ENCODE assay signal across 19 cellular contexts in the genomic region with DNA sequence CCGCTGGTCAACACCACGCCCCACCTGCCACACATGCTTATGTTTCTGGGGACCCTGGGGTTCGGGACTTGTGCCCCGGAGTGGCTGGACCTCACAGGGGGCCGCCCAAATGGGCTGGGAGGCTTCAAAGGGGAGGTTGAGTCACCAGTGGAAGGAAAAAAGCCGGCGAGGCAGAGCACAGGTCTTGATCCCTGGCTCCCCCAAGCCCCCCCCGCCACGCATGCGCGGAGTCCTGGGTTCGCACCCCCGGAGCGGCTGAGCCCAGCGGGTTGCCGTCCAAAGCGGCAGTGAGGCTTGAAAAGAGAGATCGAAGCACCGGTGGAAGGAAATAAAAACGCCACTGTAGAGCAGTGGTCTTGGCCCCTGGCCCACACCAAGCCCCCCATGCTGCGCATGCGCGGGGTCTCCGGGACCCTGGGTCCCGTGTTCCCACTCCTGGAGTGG.
DNase-seq lines count a peak whose midpoint lies in the region; ATAC-seq, FAIRE-seq and TF ChIP-seq lines count a peak whose summit lies in the region.
"Had no signal": no experiment of that assay in that cellular context is flagged by ENCODE, and none has a peak within 500 bp of the region (broad histone marks: within the 10 kb centered on the region; RNA-seq: fewer than 3 reads in every experiment).

No MANE protein-coding gene starts in this region.

- CTCF ChIA-PET in HepG2 (lab: Yijun Ruan, JAX; ENCODE audit: low intra/inter-chr PET ratio, low total read pairs) (no interaction called here), OCI-LY7 (lab: Charles Lee; ENCODE audit: unreplicated experiment) (no interaction called here), PC-9 (lab: Charles Lee) (no interaction called here)

- ATAC-seq in HepG2 = peak; percentile 7; the same call in 1 of the 3 replicates
- ATAC-seq in right lobe of liver = no peak
- no peak for ATAC-seq in HG03025 (IDR thresholded peaks at IDR 0.05; ENCODE audit: low FRiP score, unreplicated experiment)

- TF ChIP-seq EP300 in HepG2 (IDR thresholded peaks at IDR 0.05; ENCODE audit: low read depth in 2 of 2, low read length in 2 of 2) (no peak), HepG2 (CRISPR knock-in tag; IDR thresholded peaks at IDR 0.05; ENCODE audit: borderline replicate concordance) (no peak), Ishikawa (IDR thresholded peaks at IDR 0.05; ENCODE audit: borderline replicate concordance) (no peak)

- H3F3A ChIP-seq in PC-9 (ENCODE audit: insufficient read depth, low read depth) = no peaks in the 10 kb centered on the region

- H3K27ac ChIP-seq in HepG2 (ENCODE audit: extremely low read length, insufficient read depth, low read length) (no peak overlapping the region), right lobe of liver (no peak overlapping the region), OCI-LY7 (ENCODE audit: low read depth, low read length, poor library complexity, severe bottlenecking) (no peak overlapping the region), PC-9 (no peak overlapping the region)

- BruUV-seq in HepG2 (replicated peaks; lab: Mats Ljungman, UMichigan) (no TSS peak), OCI-LY7 (replicated peaks; lab: Mats Ljungman, UMichigan) (no TSS peak), PC-9 (replicated peaks; lab: Mats Ljungman, UMichigan) (no TSS peak)

- no peak overlapping the region for H2AFZ ChIP-seq in HepG2 (ENCODE audit: low read length)
- H2AFZ ChIP-seq in OCI-LY7 (ENCODE audit: low read length) = no peak overlapping the region
- H2AFZ ChIP-seq in PC-9 = no peak overlapping the region

- in situ Hi-C loops in HepG2 (cut with HindIII; ENCODE audit: extremely low pct_ligation_motif_present, low pct_unique_long_range_greater_than_20kb) = no loop called here

- TF ChIP-seq CTCF in HepG2 (CRISPR knock-in tag; IDR thresholded peaks at IDR 0.05) (no peak), right lobe of liver (IDR thresholded peaks at IDR 0.05) (no peak), OCI-LY7 (conservative IDR thresholded peaks at IDR 0.05; ENCODE audit: low read length) (no peak), PC-9 (conservative IDR thresholded peaks at IDR 0.05) (no peak)

- no peak for TF ChIP-seq POLR2A in HepG2 (IDR thresholded peaks at IDR 0.05; ENCODE audit: insufficient read depth in 1 of 2, low read depth in 2 of 2, low read length in 2 of 2)
- TF ChIP-seq POLR2A in right lobe of liver (IDR thresholded peaks at IDR 0.05) = no peak

- H3K36me3 ChIP-seq in HepG2 (replicated peaks in 1 of 2; ENCODE audit: control insufficient read depth in 1 of 2, insufficient read depth in 2 of 2, low read length in 2 of 2) (no peaks in the 10 kb centered on the region), right lobe of liver (no peaks in the 10 kb centered on the region), NT2/D1 (ENCODE audit: insufficient read depth, insufficient read length, low read length) (no peaks in the 10 kb centered on the region), OCI-LY7 (ENCODE audit: insufficient read depth, low read length) (no peaks in the 10 kb centered on the region), PC-9 (ENCODE audit: low read depth) (no peaks in the 10 kb centered on the region)

- no peak for TF ChIP-seq RAD21 in HepG2 (CRISPR knock-in tag; IDR thresholded peaks at IDR 0.05)
- TF ChIP-seq RAD21 in Ishikawa (IDR thresholded peaks at IDR 0.05; ENCODE audit: low read depth) = no peak

- H3K4me3 ChIP-seq in HepG2 (replicated peaks in 1 of 3; ENCODE audit: insufficient read depth in 1 of 3, low read depth in 2 of 3, low read length in 3 of 3) (no peak overlapping the region), right lobe of liver (no peak overlapping the region), NT2/D1 (ENCODE audit: insufficient read length, low read depth) (peak overlapping the region; percentile 46), OCI-LY7 (ENCODE audit: low read depth, low read length, poor library complexity, severe bottlenecking) (no peak overlapping the region), PC-9 (no peak overlapping the region)

- no peaks in the 10 kb centered on the region for H3K4me1 ChIP-seq in HepG2 (ENCODE audit: insufficient read depth, low read length)
- no peaks in the 10 kb centered on the region for H3K4me1 ChIP-seq in right lobe of liver
- peaks cover 34% of the 10 kb centered on the region for H3K4me1 ChIP-seq in NT2/D1 (ENCODE audit: insufficient read depth, insufficient read length)
- H3K4me1 ChIP-seq in OCI-LY7 (ENCODE audit: insufficient read depth, low read length, poor library complexity, severe bottlenecking) = no peaks in the 10 kb centered on the region
- no peaks in the 10 kb centered on the region for H3K4me1 ChIP-seq in PC-9 (replicated peaks; ENCODE audit: insufficient read depth)

- DNase-seq in HepG2 (ENCODE audit: low spot score) = no peak
- no peak for DNase-seq in right lobe of liver
- DNase-seq in NT2/D1 (ENCODE audit: low read depth, low spot score) = no peak
- DNase-seq in urothelium cell line (ENCODE audit: low spot score) = peak; percentile 92
- no peak for DNase-seq in OCI-LY7 (ENCODE audit: low spot score)
- no peak for DNase-seq in PC-9
- DNase-seq: COR-L47; GOT3; HFFc6; IMR-90; MV-4-11; NCI-H1436 treated with DMSO at 0.1 percent for 48 hours; NCI-H2107; NCI-H226; NCI-H524 treated with DMSO at 0.1 percent for 48 hours; NK-92 treated with Interleukin-12 subunit alpha and Interleukin-12 subunit beta, amount 100 ng/mL, for 24 hours had no signal

- WGBS in HepG2 (ENCODE audit: low lambda C conversion rate) = 23% methylated on average over 22 of the region's 25 CpGs
- WGBS in right lobe of liver (ENCODE audit: insufficient coverage, low coverage, low lambda C conversion rate, missing lambda C conversion rate) = 11% methylated on average over 9 of the region's 25 CpGs

- H3K4me2 ChIP-seq in HepG2 (ENCODE audit: low read depth, low read length) (no peak overlapping the region), OCI-LY7 (ENCODE audit: low read length) (no peak overlapping the region), PC-9 (no peak overlapping the region)

- H3K9ac ChIP-seq in HepG2 (ENCODE audit: insufficient read depth, low read depth, low read length) (no peak overlapping the region), NT2/D1 (ENCODE audit: insufficient read length, low read depth) (peak overlapping the region; percentile 75)

- no peaks in the 10 kb centered on the region for H3K9me3 ChIP-seq in HepG2 (ENCODE audit: low read length)
- H3K9me3 ChIP-seq in right lobe of liver = no peaks in the 10 kb centered on the region
- H3K9me3 ChIP-seq in NT2/D1 (ENCODE audit: insufficient read depth, low read length) = no peaks in the 10 kb centered on the region
- H3K9me3 ChIP-seq in OCI-LY7 (ENCODE audit: low read length) = no peaks in the 10 kb centered on the region; the same call in 1 of the 2 replicates
- H3K9me3 ChIP-seq in PC-9 (ENCODE audit: insufficient read depth, low read depth) = no peaks in the 10 kb centered on the region

- peaks cover 1 to 57% of the 10 kb centered on the region in 2 experiments; a peak in 4 of 5 replicates for H3K27me3 ChIP-seq in HepG2 (ENCODE audit: control insufficient read depth in 1 of 2, insufficient read depth in 2 of 2, low read length in 2 of 2)
- H3K27me3 ChIP-seq in right lobe of liver = no peaks in the 10 kb centered on the region
- peaks cover 84% of the 10 kb centered on the region for H3K27me3 ChIP-seq in NT2/D1 (ENCODE audit: insufficient read depth, insufficient read length)
- H3K27me3 ChIP-seq in PC-9 (ENCODE audit: insufficient read depth, low read depth) = peaks cover 77% of the 10 kb centered on the region

- H3K79me2 ChIP-seq in HepG2 (ENCODE audit: insufficient read depth, low read length) = no peaks in the 10 kb centered on the region
- no peaks in the 10 kb centered on the region for H3K79me2 ChIP-seq in OCI-LY7 (ENCODE audit: insufficient read depth, low read depth, low read length)
- H3K79me2 ChIP-seq in PC-9 (ENCODE audit: low read depth) = no peaks in the 10 kb centered on the region

- H4K20me1 ChIP-seq in HepG2 (ENCODE audit: insufficient read depth, low read length) (no peaks in the 10 kb centered on the region), OCI-LY7 (ENCODE audit: insufficient read depth, low read length) (no peaks in the 10 kb centered on the region), PC-9 (ENCODE audit: insufficient read depth) (no peaks in the 10 kb centered on the region; the same call in 1 of the 2 replicates)

- POLR2A ChIA-PET in HepG2 (lab: Yijun Ruan, JAX) (no interaction called here), OCI-LY7 (lab: Charles Lee) (no interaction called here), PC-9 (lab: Charles Lee; ENCODE audit: unreplicated experiment) (no interaction called here)

- H3K9me2 ChIP-seq in OCI-LY7 (ENCODE audit: insufficient read depth, low read length) (no peaks in the 10 kb centered on the region), PC-9 (ENCODE audit: insufficient read depth) (no peaks in the 10 kb centered on the region)

- intact Hi-C loops in HepG2 (cut with micrococcal nuclease; ENCODE audit: unreplicated experiment) (no loop called here), right lobe of liver (cut with DNase I) (no loop called here), OCI-LY7 (cut with micrococcal nuclease; ENCODE audit: unreplicated experiment) (no loop called here), PC-9 (cut with micrococcal nuclease; ENCODE audit: unreplicated experiment) (no loop called here)

- FAIRE-seq in HepG2 (lab: Jason Lieb, UNC) (no peak), urothelium cell line (lab: Jason Lieb, UNC) (peak; percentile 92)
- FAIRE-seq: GM12892 had no signal

TF ChIP-seq in HepG2, 621 proteins besides CTCF, POLR2A, EP300 and RAD21 (continues in another document):
- no peak for TF ChIP-seq PLRG1 (conservative IDR thresholded peaks at IDR 0.05)
- no peak for TF ChIP-seq ZNF850 (CRISPR knock-in tag; conservative IDR thresholded peaks at IDR 0.05)
- TF ChIP-seq MBNL3 (CRISPR knock-in tag; conservative IDR thresholded peaks at IDR 0.05) = no peak
- TF ChIP-seq ZNF883 (CRISPR knock-in tag; IDR thresholded peaks at IDR 0.05; ENCODE audit: not compliant biosample characterization) = no peak
- no peak for TF ChIP-seq CBX1 (IDR thresholded peaks at IDR 0.05; ENCODE audit: low read depth)
- TF ChIP-seq MIER3 (CRISPR knock-in tag; IDR thresholded peaks at IDR 0.05; ENCODE audit: borderline replicate concordance) = no peak

TF ChIP-seq in Ishikawa, 13 proteins besides CTCF, POLR2A, EP300 and RAD21:
- no peak for TF ChIP-seq TAF1 (IDR thresholded peaks at IDR 0.05; ENCODE audit: low read depth)
- peak; percentile 2; the same call in 1 of the 2 replicates for TF ChIP-seq NFIC (IDR thresholded peaks at IDR 0.05)
- TF ChIP-seq, protein P1, sequence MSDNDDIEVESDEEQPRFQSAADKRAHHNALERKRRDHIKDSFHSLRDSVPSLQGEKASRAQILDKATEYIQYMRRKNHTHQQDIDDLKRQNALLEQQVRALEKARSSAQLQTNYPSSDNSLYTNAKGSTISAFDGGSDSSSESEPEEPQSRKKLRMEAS (IDR thresholded peaks at IDR 0.05) = peak; percentile 80
